21 cellular contexts compared by ENCODE assay signal in the genomic region with DNA sequence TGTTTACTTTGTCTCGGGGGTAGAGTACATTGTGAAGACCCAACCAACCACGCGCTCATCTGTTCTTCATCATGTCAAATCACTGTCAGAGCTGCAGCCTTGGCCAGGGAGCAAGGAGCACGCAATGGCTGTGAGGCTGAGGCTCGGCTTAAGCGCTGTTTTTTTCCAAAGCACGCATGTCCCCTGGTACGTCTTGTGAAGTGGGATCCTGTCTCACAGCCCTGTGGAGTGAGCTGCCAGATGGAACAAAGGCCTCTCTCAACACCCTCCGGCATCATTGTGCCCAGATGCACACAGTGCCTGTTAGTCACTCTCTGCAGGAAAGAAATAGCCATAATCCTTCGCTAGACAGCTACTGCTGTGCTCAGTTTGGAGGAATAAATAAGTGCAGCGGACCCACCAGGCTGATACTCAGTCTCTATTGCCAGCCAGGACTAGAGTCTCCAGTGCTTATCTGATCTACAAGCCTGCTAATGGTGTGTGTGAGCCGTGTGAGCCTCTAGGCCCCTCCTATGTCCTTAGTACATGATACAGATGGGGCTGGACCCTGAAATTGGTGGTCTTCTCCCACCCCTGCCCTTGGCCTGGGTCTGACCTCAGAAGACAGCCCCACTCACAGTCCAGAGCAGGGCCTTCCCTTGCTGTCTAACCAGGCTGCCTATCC.
DNase-seq lines count a peak whose midpoint lies in the region; ATAC-seq and TF ChIP-seq lines count a peak whose summit lies in the region.
"Had no signal": no experiment of that assay in that cellular context is flagged by ENCODE, and none has a peak within 500 bp of the region (broad histone marks: within the 10 kb centered on the region; RNA-seq: fewer than 3 reads in every experiment).

No MANE protein-coding gene starts in this region.

- H2BK5ac ChIP-seq in neuronal stem cell (ENCODE audit: low read length) = no peak overlapping the region

- no peak overlapping the region for H2BK120ac ChIP-seq in neuronal stem cell (ENCODE audit: low read depth, low read length)

- H3K18ac ChIP-seq in neuronal stem cell (ENCODE audit: low read length) = peak overlapping the region; percentile 9

- H3K23ac ChIP-seq in neuronal stem cell (ENCODE audit: low read depth, low read length, poor library complexity) = no peak overlapping the region

- no peaks in the 10 kb centered on the region for H3K36me3 ChIP-seq in neuronal stem cell (replicated peaks in 1 of 2; ENCODE audit: control insufficient read depth in 2 of 2, insufficient read depth in 2 of 2, low read length in 2 of 2)
- H3K36me3 ChIP-seq: brain microvascular endothelial cell, right atrium auricular region, stomach, uterus had no signal

- H3K4me3 Mint-ChIP-seq in activated T-helper 17 cell treated with anti-CD3 and anti-CD28 coated beads, Interleukin-2, amount 50 U/mL, for 72 hours = no peak overlapping the region
- H3K4me3 Mint-ChIP-seq: activated CD4-positive, alpha-beta T cell treated with anti-CD3 and anti-CD28 coated beads for 36 hours; activated naive CD4-positive, alpha-beta T cell treated with anti-CD3 and anti-CD28 coated beads for 36 hours; naive thymus-derived CD4-positive, alpha-beta T cell had no signal

- ATAC-seq in GM18858 (IDR thresholded peaks at IDR 0.05; ENCODE audit: unreplicated experiment) = no peak
- ATAC-seq in HG03045 (IDR thresholded peaks at IDR 0.05; ENCODE audit: unreplicated experiment) = no peak
- no peak for ATAC-seq in activated T-helper 17 cell treated with anti-CD3 and anti-CD28 coated beads, Interleukin-2, amount 50 U/mL, for 72 hours (replicated peaks)
- ATAC-seq: activated CD4-positive, alpha-beta T cell treated with anti-CD3 and anti-CD28 coated beads for 36 hours; naive thymus-derived CD4-positive, alpha-beta T cell had no signal

- H3K27me3 Mint-ChIP-seq in activated T-helper 17 cell treated with anti-CD3 and anti-CD28 coated beads, Interleukin-2, amount 50 U/mL, for 72 hours = peaks cover 17% of the 10 kb centered on the region

- H3K9me3 Mint-ChIP-seq in activated T-helper 17 cell treated with anti-CD3 and anti-CD28 coated beads, Interleukin-2, amount 50 U/mL, for 72 hours = no peaks in the 10 kb centered on the region
- H3K9me3 Mint-ChIP-seq: activated naive CD4-positive, alpha-beta T cell treated with anti-CD3 and anti-CD28 coated beads for 36 hours had no signal

- no peak overlapping the region for H2BK12ac ChIP-seq in neuronal stem cell (ENCODE audit: low read length)

- H3K4me1 ChIP-seq in neuronal stem cell (ENCODE audit: control insufficient read depth in 2 of 2, insufficient read depth in 1 of 2, low read depth in 1 of 2, low read length in 2 of 2) = peaks cover 0 to 10% of the 10 kb centered on the region in 2 donors
- H3K4me1 ChIP-seq: right atrium auricular region, stomach, uterus had no signal

- H3K4me3 ChIP-seq in epithelial cell of esophagus (ENCODE audit: low read length) (no peak overlapping the region), neuronal stem cell (ENCODE audit: low read length in 2 of 2) (no peak overlapping the region)
- H3K4me3 ChIP-seq: right atrium auricular region, stomach, uterus had no signal

- no peak overlapping the region for H4K91ac ChIP-seq in neuronal stem cell (ENCODE audit: low read depth, low read length, poor library complexity)

- no peak overlapping the region for H3K27ac Mint-ChIP-seq in activated T-helper 17 cell treated with anti-CD3 and anti-CD28 coated beads, Interleukin-2, amount 50 U/mL, for 72 hours
- H3K27ac Mint-ChIP-seq: activated CD4-positive, alpha-beta T cell treated with anti-CD3 and anti-CD28 coated beads for 36 hours; activated naive CD4-positive, alpha-beta T cell treated with anti-CD3 and anti-CD28 coated beads for 36 hours; naive thymus-derived CD4-positive, alpha-beta T cell had no signal

- H2BK15ac ChIP-seq in neuronal stem cell (ENCODE audit: low read length) = no peak overlapping the region

- DNase-seq in C1 segment of cervical spinal cord (lab: John Stamatoyannopoulos, UW) (peak in 12 of 14 donors; percentile 16 to 75 (median 49)), SK-N-DZ (ENCODE audit: low spot score) (peak; percentile 96), epithelial cell of esophagus (ENCODE audit: low read depth) (peak; percentile 34), neuronal stem cell (ENCODE audit: low spot score) (peak; percentile 14), DMS 273 treated with DMSO at 0.1 percent for 48 hours (lab: John Stamatoyannopoulos, UW) (no peak)
- DNase-seq: activated CD4-positive, alpha-beta T cell treated with anti-CD3 and anti-CD28 coated beads for 36 hours; activated naive CD4-positive, alpha-beta T cell treated with anti-CD3 and anti-CD28 coated beads for 36 hours; brain microvascular endothelial cell; COR-L47; effector CD8-positive, alpha-beta T cell; GDM1; Karpas-422; naive thymus-derived CD4-positive, alpha-beta T cell; NCI-H510A treated with DMSO at 0.1 percent for 48 hours; stomach; T1000; uterus had no signal

- H3K79me1 ChIP-seq in neuronal stem cell (ENCODE audit: low read depth, low read length) = no peaks in the 10 kb centered on the region

- no peak overlapping the region for H3K4me2 ChIP-seq in neuronal stem cell (ENCODE audit: insufficient read depth, low read length, poor library complexity, severe bottlenecking)

- no peak overlapping the region for H3K4ac ChIP-seq in neuronal stem cell (ENCODE audit: low read length)

- no peak for TF ChIP-seq CTCF in epithelial cell of esophagus (IDR thresholded peaks at IDR 0.05; ENCODE audit: insufficient read depth, low read depth, low read length, missing control alignments)

- H3K14ac ChIP-seq in neuronal stem cell (ENCODE audit: low read length) = no peak overlapping the region

- H3K27me3 ChIP-seq in neuronal stem cell (ENCODE audit: control insufficient read depth in 3 of 3, insufficient read depth in 3 of 3, low read depth in 1 of 3, low read length in 3 of 3) = peaks cover 0 to 19% (median 0%) of the 10 kb centered on the region in 3 experiments
- H3K27me3 ChIP-seq: brain microvascular endothelial cell, right atrium auricular region, stomach, uterus had no signal

- no peak overlapping the region for H2AK5ac ChIP-seq in neuronal stem cell (ENCODE audit: low read depth, low read length)

- WGBS in neuronal stem cell (ENCODE audit: extremely low coverage in 2 of 2, insufficient read length in 2 of 2, insufficient replicate concordance in 1 of 2), 2 donors = no CpG with 5 or more reads among the region's 12 CpGs

- no peak overlapping the region for H4K8ac ChIP-seq in neuronal stem cell (ENCODE audit: low read depth, low read length)

- no peaks in the 10 kb centered on the region for H3K9me3 ChIP-seq in neuronal stem cell (replicated peaks in 1 of 2; ENCODE audit: control insufficient read depth in 2 of 2, insufficient read depth in 1 of 2, low read depth in 1 of 2, low read length in 2 of 2)
- H3K9me3 ChIP-seq: right atrium auricular region, stomach, uterus had no signal

- H2AFZ ChIP-seq in neuronal stem cell (ENCODE audit: low read length) = peak overlapping the region; percentile 3

- no peak overlapping the region for H3K9ac ChIP-seq in neuronal stem cell (ENCODE audit: low read depth, low read length, poor library complexity)

- H3K36me3 Mint-ChIP-seq in activated T-helper 17 cell treated with anti-CD3 and anti-CD28 coated beads, Interleukin-2, amount 50 U/mL, for 72 hours (ENCODE audit: low read depth) = no peaks in the 10 kb centered on the region

- H3K27ac ChIP-seq in neuronal stem cell (replicated peaks; ENCODE audit: low read length) = no peak overlapping the region
- H3K27ac ChIP-seq: brain microvascular endothelial cell, right atrium auricular region, stomach, uterus had no signal

- H3K4me1 Mint-ChIP-seq in activated T-helper 17 cell treated with anti-CD3 and anti-CD28 coated beads, Interleukin-2, amount 50 U/mL, for 72 hours = no peaks in the 10 kb centered on the region
- H3K4me1 Mint-ChIP-seq: activated CD4-positive, alpha-beta T cell treated with anti-CD3 and anti-CD28 coated beads for 36 hours; naive thymus-derived CD4-positive, alpha-beta T cell had no signal
